Comparison of ENCODE assay signal across 13 cellular contexts in genomic region chr20:46959081-46959692, GRCh38.
DNase-seq lines count a peak whose midpoint lies in the region; ATAC-seq, FAIRE-seq and TF ChIP-seq lines count a peak whose summit lies in the region.
"Had no signal": no experiment of that assay in that cellular context is flagged by ENCODE, and none has a peak within 500 bp of the region (broad histone marks: within the 10 kb centered on the region; RNA-seq: fewer than 3 reads in every experiment).

No MANE protein-coding gene starts in this region.

- in situ Hi-C loops in astrocyte of the cerebellum (cut with HindIII; ENCODE audit: low sequenced_read_pairs) = no loop called here

- H3K4me3 ChIP-seq in astrocyte of the cerebellum (ENCODE audit: low read depth, low read length) = no peak overlapping the region
- H3K4me3 ChIP-seq: skin epidermis had no signal

- no peak for TF ChIP-seq POLR2A in GM18505 (IDR thresholded peaks at IDR 0.05; ENCODE audit: borderline replicate concordance, extremely low read depth, insufficient read depth, insufficient read length)

- no peak for FAIRE-seq in HTR-8/SVneo (lab: Jason Lieb, UNC)

- no peak for ATAC-seq in GM18505 (IDR thresholded peaks at IDR 0.05; ENCODE audit: unreplicated experiment)

- DNase-seq in COLO668 (lab: John Stamatoyannopoulos, UW; ENCODE audit: unreplicated experiment) = peak; percentile 43
- DNase-seq in HTR-8/SVneo (ENCODE audit: insufficient read length, low spot score) = peak; percentile 66
- DNase-seq in astrocyte of the cerebellum (ENCODE audit: low read depth) = peak; percentile 76
- DNase-seq in kidney glomerular epithelial cell (lab: John Stamatoyannopoulos, UW) = peak; percentile 83
- DNase-seq in HuH-7 (ENCODE audit: low spot score) = no peak
- DNase-seq in superior temporal gyrus (ENCODE audit: extremely low spot score) = no peak
- no peak for DNase-seq in effector CD4-positive, alpha-beta T cell
- DNase-seq: activated CD4-positive, alpha-beta T cell treated with anti-CD3 and anti-CD28 coated beads, Interleukin-2, amount 50 U/mL, for 48 hours; anterior cingulate cortex; Karpas-422; RPMI8226 had no signal

- TF ChIP-seq CTCF in astrocyte of the cerebellum (IDR thresholded peaks at IDR 0.05; ENCODE audit: low read depth, low read length, missing control alignments) = no peak

Comparison
In these comparisons a context has a peak if more than half of its experiments do, and no peak if none do; other contexts are left out.
1. DNase-seq: peak in COLO668 (single experiment), HTR-8/SVneo (single experiment), astrocyte of the cerebellum (single experiment) and kidney glomerular epithelial cell (single experiment); none in HuH-7 (single experiment), superior temporal gyrus (single experiment) and effector CD4-positive, alpha-beta T cell (single experiment).